ENCODE assay signal across 1 cellular context in genomic region chr14:90256354-90257131, GRCh38.
TF ChIP-seq lines count a peak whose summit lies in the region.

TSS of gene PSMC1 (plus strand) at chr14:90256553. CDS start at chr14:90256598, 45 bp downstream.

TF ChIP-seq in HepG2, 621 proteins besides CTCF, POLR2A, EP300 and RAD21 (continued from another document and continues in another):
- TF ChIP-seq GRHL1 (CRISPR knock-in tag; conservative IDR thresholded peaks at IDR 0.05) (no peak), TEAD3 (CRISPR knock-in tag; optimal IDR thresholded peaks at IDR 0.05; ENCODE audit: borderline replicate concordance) (peak; percentile 69), ZNF740 (CRISPR knock-in tag; IDR thresholded peaks at IDR 0.05) (no peak), THYN1 (CRISPR knock-in tag; IDR thresholded peaks at IDR 0.05; ENCODE audit: borderline replicate concordance, low read depth) (no peak), LBX2 (CRISPR knock-in tag; IDR thresholded peaks at IDR 0.05; ENCODE audit: borderline replicate concordance) (no peak), SP5 (CRISPR knock-in tag; IDR thresholded peaks at IDR 0.05; ENCODE audit: borderline replicate concordance, low read depth) (no peak), ZNF18 (CRISPR knock-in tag; IDR thresholded peaks at IDR 0.05; ENCODE audit: insufficient replicate concordance) (no peak), NFYB (CRISPR knock-in tag; IDR thresholded peaks at IDR 0.05) (no peak), ZNF546 (CRISPR knock-in tag; conservative IDR thresholded peaks at IDR 0.05) (0 out of 2 replicates have a peak, but pooled peaks have one; percentile 62), PAWR (CRISPR knock-in tag; IDR thresholded peaks at IDR 0.05; ENCODE audit: borderline replicate concordance) (no peak), ZNF792 (CRISPR knock-in tag; IDR thresholded peaks at IDR 0.05) (peak; percentile 50; the same call in 1 of the 2 replicates), REL (CRISPR knock-in tag; conservative IDR thresholded peaks at IDR 0.05) (no peak), SIN3B (IDR thresholded peaks at IDR 0.05; ENCODE audit: low read length) (peak; percentile 63; the same call in 1 of the 2 replicates), JARID2 (CRISPR knock-in tag; IDR thresholded peaks at IDR 0.05; ENCODE audit: insufficient replicate concordance) (no peak), ISX (CRISPR knock-in tag; conservative IDR thresholded peaks at IDR 0.05) (no peak), FOXC1 (CRISPR knock-in tag; IDR thresholded peaks at IDR 0.05; ENCODE audit: borderline replicate concordance) (peak; percentile 67), SKIL (CRISPR knock-in tag; IDR thresholded peaks at IDR 0.05; ENCODE audit: borderline replicate concordance) (no peak), MED1 (CRISPR knock-in tag; IDR thresholded peaks at IDR 0.05) (no peak), ZNF605 (CRISPR knock-in tag; IDR thresholded peaks at IDR 0.05) (peak; percentile 69), KDM4B (CRISPR knock-in tag; IDR thresholded peaks at IDR 0.05) (no peak), ZNF143 (CRISPR knock-in tag; IDR thresholded peaks at IDR 0.05) (no peak), ZNF207 (IDR thresholded peaks at IDR 0.05; ENCODE audit: borderline replicate concordance) (no peak), PHF20 (CRISPR knock-in tag; IDR thresholded peaks at IDR 0.05) (peak; percentile 95), ZNF282 (IDR thresholded peaks at IDR 0.05; ENCODE audit: partially characterized antibody) (no peak), NFATC3 (CRISPR knock-in tag; IDR thresholded peaks at IDR 0.05) (no peak), GMEB2 (CRISPR knock-in tag; IDR thresholded peaks at IDR 0.05; ENCODE audit: low read depth) (no peak), ZHX1 (CRISPR knock-in tag; IDR thresholded peaks at IDR 0.05; ENCODE audit: low read depth) (0 out of 2 replicates have a peak, but pooled peaks have one; percentile 20), SMAD3 (CRISPR knock-in tag; IDR thresholded peaks at IDR 0.05) (peak; percentile 82; the same call in 1 of the 2 replicates), ZNF142 (CRISPR knock-in tag; IDR thresholded peaks at IDR 0.05) (peak; percentile 91)
- TF ChIP-seq, protein P1, sequence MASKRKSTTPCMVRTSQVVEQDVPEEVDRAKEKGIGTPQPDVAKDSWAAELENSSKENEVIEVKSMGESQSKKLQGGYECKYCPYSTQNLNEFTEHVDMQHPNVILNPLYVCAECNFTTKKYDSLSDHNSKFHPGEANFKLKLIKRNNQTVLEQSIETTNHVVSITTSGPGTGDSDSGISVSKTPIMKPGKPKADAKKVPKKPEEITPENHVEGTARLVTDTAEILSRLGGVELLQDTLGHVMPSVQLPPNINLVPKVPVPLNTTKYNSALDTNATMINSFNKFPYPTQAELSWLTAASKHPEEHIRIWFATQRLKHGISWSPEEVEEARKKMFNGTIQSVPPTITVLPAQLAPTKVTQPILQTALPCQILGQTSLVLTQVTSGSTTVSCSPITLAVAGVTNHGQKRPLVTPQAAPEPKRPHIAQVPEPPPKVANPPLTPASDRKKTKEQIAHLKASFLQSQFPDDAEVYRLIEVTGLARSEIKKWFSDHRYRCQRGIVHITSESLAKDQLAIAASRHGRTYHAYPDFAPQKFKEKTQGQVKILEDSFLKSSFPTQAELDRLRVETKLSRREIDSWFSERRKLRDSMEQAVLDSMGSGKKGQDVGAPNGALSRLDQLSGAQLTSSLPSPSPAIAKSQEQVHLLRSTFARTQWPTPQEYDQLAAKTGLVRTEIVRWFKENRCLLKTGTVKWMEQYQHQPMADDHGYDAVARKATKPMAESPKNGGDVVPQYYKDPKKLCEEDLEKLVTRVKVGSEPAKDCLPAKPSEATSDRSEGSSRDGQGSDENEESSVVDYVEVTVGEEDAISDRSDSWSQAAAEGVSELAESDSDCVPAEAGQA (IDR thresholded peaks at IDR 0.05; ENCODE audit: low read depth): no peak
- TF ChIP-seq, protein P1 (CRISPR knock-in tag; IDR thresholded peaks at IDR 0.05; ENCODE audit: borderline replicate concordance): no peak
- TF ChIP-seq, protein P2, sequence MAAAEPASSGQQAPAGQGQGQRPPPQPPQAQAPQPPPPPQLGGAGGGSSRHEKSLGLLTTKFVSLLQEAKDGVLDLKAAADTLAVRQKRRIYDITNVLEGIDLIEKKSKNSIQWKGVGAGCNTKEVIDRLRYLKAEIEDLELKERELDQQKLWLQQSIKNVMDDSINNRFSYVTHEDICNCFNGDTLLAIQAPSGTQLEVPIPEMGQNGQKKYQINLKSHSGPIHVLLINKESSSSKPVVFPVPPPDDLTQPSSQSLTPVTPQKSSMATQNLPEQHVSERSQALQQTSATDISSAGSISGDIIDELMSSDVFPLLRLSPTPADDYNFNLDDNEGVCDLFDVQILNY (CRISPR knock-in tag; conservative IDR thresholded peaks at IDR 0.05): peak; percentile 52; the same call in 1 of the 2 replicates
